21 cellular contexts compared by ENCODE assay signal in the genomic region with DNA sequence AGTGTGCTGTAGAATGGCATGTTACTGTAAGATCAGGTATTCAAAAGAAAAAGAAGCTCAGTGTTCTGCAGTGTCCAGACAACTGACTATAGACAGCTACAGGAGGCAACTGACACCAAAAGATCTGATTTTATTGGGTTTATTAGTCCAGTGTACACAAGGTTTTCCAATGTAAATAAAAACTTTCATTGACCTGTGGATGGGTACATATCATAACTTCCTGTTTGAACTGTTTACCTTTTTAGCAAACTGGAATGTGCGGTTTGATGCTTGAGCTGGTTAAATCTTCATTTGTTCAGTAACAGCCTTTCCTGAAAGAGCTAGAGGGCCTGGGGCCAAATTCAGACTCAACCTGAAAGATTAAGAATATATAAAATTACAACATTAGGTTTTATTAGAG.
DNase-seq lines count a peak whose midpoint lies in the region; FAIRE-seq and TF ChIP-seq lines count a peak whose summit lies in the region.
"Had no signal": no experiment of that assay in that cellular context is flagged by ENCODE, and none has a peak within 500 bp of the region (broad histone marks: within the 10 kb centered on the region; RNA-seq: fewer than 3 reads in every experiment).

No MANE protein-coding gene starts in this region.

- no peaks in the 10 kb centered on the region for H3K9me3 ChIP-seq in sigmoid colon
- H3K9me3 ChIP-seq: colonic mucosa, SJCRH30, spleen, thyroid gland had no signal

- no peak overlapping the region for H3K4me3 Mint-ChIP-seq in Calu3 (ENCODE audit: low read depth, unreplicated experiment)
- H3K4me3 Mint-ChIP-seq: effector memory CD8-positive, alpha-beta T cell; memory B cell had no signal

- TF ChIP-seq CTCF in Calu3 (IDR thresholded peaks at IDR 0.05; ENCODE audit: unreplicated experiment): no peak
- no peak for TF ChIP-seq CTCF in bronchial epithelial cell (IDR thresholded peaks at IDR 0.05; ENCODE audit: insufficient read depth, low read length, severe bottlenecking)
- TF ChIP-seq CTCF in sigmoid colon (IDR thresholded peaks at IDR 0.05): no peak

- no peaks in the 10 kb centered on the region for H3K36me3 Mint-ChIP-seq in Calu3 (ENCODE audit: insufficient read depth, unreplicated experiment)
- H3K36me3 Mint-ChIP-seq: memory B cell had no signal

- intact Hi-C loops in Calu3 (cut with micrococcal nuclease; ENCODE audit: unreplicated experiment) (no loop called here), sigmoid colon (cut with DNase I) (no loop called here)

- no peak overlapping the region for H3K27ac ChIP-seq in sigmoid colon
- H3K27ac ChIP-seq: colonic mucosa, SJCRH30, spleen, thyroid gland, WERI-Rb-1 had no signal

- peak; percentile 15 for DNase-seq in Calu3
- DNase-seq in HT-29 (ENCODE audit: low spot score): peak; percentile 57
- DNase-seq in NCI-H510A (lab: John Stamatoyannopoulos, UW): peak; percentile 3
- DNase-seq in bronchial epithelial cell (ENCODE audit: low read depth): peak; percentile 73
- DNase-seq in epidermal melanocyte (ENCODE audit: insufficient read length, low spot score): no peak
- DNase-seq in stimulated activated CD4-positive, alpha-beta T cell treated with anti-CD3 and anti-CD28 coated beads, Interleukin-2, amount 100 ng/mL, for 48 hours: no peak
- no peak for DNase-seq in activated CD4-positive, CD25-positive, alpha-beta regulatory T cell (lab: John Stamatoyannopoulos, UW)
- no peak for DNase-seq in sigmoid colon
- DNase-seq: colonic mucosa; effector memory CD8-positive, alpha-beta T cell; GDM1; H7; kidney glomerular epithelial cell; NCI-H2029; SJCRH30; spleen; stimulated activated CD4-positive, alpha-beta T cell treated with anti-CD3 and anti-CD28 coated beads, Interleukin-4, amount 100 ng/mL, for 24 hours; stimulated activated naive CD8-positive, alpha-beta T cell treated with anti-CD3 and anti-CD28 coated beads, Interleukin-15, Interleukin-2, amounts not matched to agents 100 U/mL and 50 U/mL, for 24 hours; thyroid gland; WERI-Rb-1 had no signal

- no peak for FAIRE-seq in bronchial epithelial cell (lab: Jason Lieb, UNC)

- TF ChIP-seq EP300 in sigmoid colon (IDR thresholded peaks at IDR 0.05): no peak

- H3K4me3 ChIP-seq in bronchial epithelial cell (ENCODE audit: low read depth, low read length) (no peak overlapping the region), sigmoid colon (no peak overlapping the region)
- H3K4me3 ChIP-seq: colonic mucosa, SJCRH30, spleen, thyroid gland had no signal

- H3K9me3 Mint-ChIP-seq in Calu3 (ENCODE audit: low read depth, unreplicated experiment): no peaks in the 10 kb centered on the region
- H3K9me3 Mint-ChIP-seq: effector memory CD8-positive, alpha-beta T cell had no signal

- WGBS in sigmoid colon, 2 donors: 20 to 58% methylated on average over 1 of the region's 1 CpG

- no peak for TF ChIP-seq POLR2A in sigmoid colon (IDR thresholded peaks at IDR 0.05)

- no TSS peak for BruUV-seq in Calu3 (replicated peaks; lab: Mats Ljungman, UMichigan)

- no peaks in the 10 kb centered on the region for H3K4me1 ChIP-seq in sigmoid colon
- H3K4me1 ChIP-seq: colonic mucosa, SJCRH30, spleen, thyroid gland had no signal

- H3K36me3 ChIP-seq in bronchial epithelial cell (ENCODE audit: control insufficient read depth, insufficient read depth, low read length) (no peaks in the 10 kb centered on the region), sigmoid colon (no peaks in the 10 kb centered on the region)
- H3K36me3 ChIP-seq: colonic mucosa, SJCRH30, spleen, thyroid gland, WERI-Rb-1 had no signal

- no peak overlapping the region for H3K27ac Mint-ChIP-seq in Calu3 (ENCODE audit: unreplicated experiment)
- H3K27ac Mint-ChIP-seq: effector memory CD8-positive, alpha-beta T cell; memory B cell had no signal

- H3K27me3 ChIP-seq in bronchial epithelial cell (ENCODE audit: control insufficient read depth, insufficient read depth, low read length) (peaks cover 2% of the 10 kb centered on the region), sigmoid colon (no peaks in the 10 kb centered on the region)
- H3K27me3 ChIP-seq: colonic mucosa, SJCRH30, spleen, thyroid gland had no signal

- CTCF ChIA-PET in Calu3 (lab: Charles Lee): interaction anchor here (0.5 to 0.7 kb wide), 2 partner anchors 15 to 117 kb away, joined by 3 read pairs; no protein-coding TSS in a partner anchor

- peaks cover 19% of the 10 kb centered on the region for H3K4me1 Mint-ChIP-seq in Calu3 (ENCODE audit: low read depth, unreplicated experiment)
- H3K4me1 Mint-ChIP-seq: memory B cell had no signal

- no peaks in the 10 kb centered on the region for H3K27me3 Mint-ChIP-seq in Calu3 (ENCODE audit: unreplicated experiment)
- H3K27me3 Mint-ChIP-seq: effector memory CD8-positive, alpha-beta T cell; memory B cell had no signal

Comparison
In these comparisons a context has a peak if more than half of its experiments do, and no peak if none do; other contexts are left out.
1. DNase-seq: peak in Calu3 (single experiment), HT-29 (single experiment), NCI-H510A (single experiment) and bronchial epithelial cell (single experiment); none in epidermal melanocyte (single experiment), stimulated activated CD4-positive, alpha-beta T cell treated with anti-CD3 and anti-CD28 coated beads, Interleukin-2, amount 100 ng/mL, for 48 hours (0 of 2), activated CD4-positive, CD25-positive, alpha-beta regulatory T cell (0 of 4) and sigmoid colon (single experiment).